In genomic region chr10:794382-794956, GRCh38 we compare ENCODE assay signal across 10 cellular contexts.
DNase-seq lines count a peak whose midpoint lies in the region; ATAC-seq and TF ChIP-seq lines count a peak whose summit lies in the region.
"Had no signal": no experiment of that assay in that cellular context is flagged by ENCODE, and none has a peak within 500 bp of the region (broad histone marks: within the 10 kb centered on the region; RNA-seq: fewer than 3 reads in every experiment).

No MANE protein-coding gene starts in this region.

- H3K27ac Mint-ChIP-seq in GM23338 (no peak overlapping the region), WTC11 (no peak overlapping the region)

- no peaks in the 10 kb centered on the region for H3K36me3 ChIP-seq in GM23338 (ENCODE audit: insufficient read depth)
- no peaks in the 10 kb centered on the region for H3K36me3 ChIP-seq in kidney epithelial cell (ENCODE audit: control insufficient read depth, insufficient read depth, low read length)

- H3K4me3 Mint-ChIP-seq in GM23338 (no peak overlapping the region), WTC11 (no peak overlapping the region)

- H4K20me1 ChIP-seq in GM23338 (replicated peaks; ENCODE audit: insufficient read depth): no peaks in the 10 kb centered on the region

- peaks cover 36% of the 10 kb centered on the region for H3K36me3 Mint-ChIP-seq in GM23338 (ENCODE audit: low read depth)
- peaks cover 34% of the 10 kb centered on the region for H3K36me3 Mint-ChIP-seq in WTC11

- H3K9me3 Mint-ChIP-seq in GM23338 (peaks cover 43% of the 10 kb centered on the region), WTC11 (peaks cover 41% of the 10 kb centered on the region)

- no peak overlapping the region for H2AFZ ChIP-seq in GM23338

- no peaks in the 10 kb centered on the region; the same call in 1 of the 2 replicates for H3K79me2 ChIP-seq in GM23338 (replicated peaks; ENCODE audit: insufficient read depth)

- H3K9me2 ChIP-seq in GM23338 (ENCODE audit: insufficient read depth): 0 out of 2 replicates have a peak, but pooled peaks cover 8% of the 10 kb centered on the region

- H3K27me3 ChIP-seq in GM23338 (ENCODE audit: insufficient read depth) (no peaks in the 10 kb centered on the region), kidney epithelial cell (ENCODE audit: control insufficient read depth, insufficient read depth, low read length) (no peaks in the 10 kb centered on the region)

- no peak overlapping the region for H3K27ac ChIP-seq in GM23338 (ENCODE audit: low read depth)
- H3K27ac ChIP-seq: skin epidermis had no signal

- peak; percentile 57 for TF ChIP-seq CTCF in AG09309 (IDR thresholded peaks at IDR 0.05; ENCODE audit: control insufficient read depth, insufficient read depth, low read depth, low read length, missing control alignments)
- TF ChIP-seq CTCF in GM23338 (conservative IDR thresholded peaks at IDR 0.05; ENCODE audit: low read depth in 2 of 2): peak; percentile 49 to 67
- TF ChIP-seq CTCF in WTC11 (IDR thresholded peaks at IDR 0.05): no peak
- peak; percentile 24 for TF ChIP-seq CTCF in kidney epithelial cell (IDR thresholded peaks at IDR 0.05; ENCODE audit: insufficient read depth, low read length, poor library complexity, severe bottlenecking)

- H3K4me3 ChIP-seq in AG09309 (ENCODE audit: control insufficient read depth, low read depth, low read length): no peak overlapping the region
- H3K4me3 ChIP-seq in GM23338: no peak overlapping the region
- no peak overlapping the region for H3K4me3 ChIP-seq in kidney epithelial cell (ENCODE audit: low read depth, low read length)
- H3K4me3 ChIP-seq: skin epidermis had no signal

- CTCF ChIA-PET in WTC11 (lab: Charles Lee): interaction anchor here (0.5 to 1.4 kb wide), 6 partner anchors 10 to 378 kb away, joined by 3 to 5 read pairs (median 4); no protein-coding TSS in a partner anchor

- no peaks in the 10 kb centered on the region for H3K4me1 ChIP-seq in GM23338 (ENCODE audit: insufficient read depth)

- DNase-seq in AG09309 (ENCODE audit: low read depth): no peak
- DNase-seq in GM23338 (ENCODE audit: low spot score): peak; percentile 58
- no peak for DNase-seq in WTC11 (ENCODE audit: low spot score)
- DNase-seq in kidney epithelial cell (ENCODE audit: low read depth): no peak
- DNase-seq in NCI-H2081 (lab: John Stamatoyannopoulos, UW): no peak
- DNase-seq in T-helper 2 cell: no peak

- H3K4me1 Mint-ChIP-seq in GM23338 (peaks cover 3% of the 10 kb centered on the region; the same call in 1 of the 3 replicates), WTC11 (no peaks in the 10 kb centered on the region)

- H3K27me3 Mint-ChIP-seq in GM23338 (ENCODE audit: insufficient read depth, low read depth, poor library complexity) (peaks cover 8% of the 10 kb centered on the region), WTC11 (ENCODE audit: low read depth) (peaks cover 8% of the 10 kb centered on the region)

- H3F3A ChIP-seq in GM23338 (replicated peaks; ENCODE audit: low read depth): no peaks in the 10 kb centered on the region

- H3K4me2 ChIP-seq in GM23338: no peak overlapping the region

- POLR2A ChIA-PET in WTC11 (lab: Charles Lee): no interaction called here

- ATAC-seq in GM23338 (peak; percentile 69), WTC11 (peak; percentile 74), GM21576 (IDR thresholded peaks at IDR 0.05; ENCODE audit: unreplicated experiment) (no peak), HG03354 (IDR thresholded peaks at IDR 0.05; ENCODE audit: poor library complexity, severe bottlenecking, unreplicated experiment) (no peak)
- ATAC-seq: Panc1 had no signal

TF ChIP-seq in GM23338, 12 proteins besides CTCF, POLR2A, EP300 and RAD21:
- no peak for TF ChIP-seq NANOG (IDR thresholded peaks at IDR 0.05; ENCODE audit: borderline replicate concordance)
- TF ChIP-seq EZH2 (IDR thresholded peaks at IDR 0.05; ENCODE audit: low read depth, unreplicated experiment): no peak
- TF ChIP-seq EZH2phosphoT487 (IDR thresholded peaks at IDR 0.05; ENCODE audit: unreplicated experiment): no peak
TF ChIP-seq in GM23338: peak in this region for 0.

TF ChIP-seq in WTC11, 78 proteins besides CTCF, POLR2A, EP300 and RAD21:
- no peak for TF ChIP-seq SMAD3 (CRISPR knock-in tag; IDR thresholded peaks at IDR 0.05; ENCODE audit: borderline replicate concordance)
- TF ChIP-seq ZNF232 (CRISPR knock-in tag; IDR thresholded peaks at IDR 0.05): no peak
- TF ChIP-seq ZNF423 (CRISPR knock-in tag; IDR thresholded peaks at IDR 0.05): no peak
- no peak for TF ChIP-seq ARID4B (CRISPR knock-in tag; IDR thresholded peaks at IDR 0.05; ENCODE audit: borderline replicate concordance)
- no peak for TF ChIP-seq ZNF281 (CRISPR knock-in tag; IDR thresholded peaks at IDR 0.05)

Comparison
In these comparisons a context has a peak if more than half of its experiments do, and no peak if none do; other contexts are left out.
1. ATAC-seq: peak in GM23338 (single experiment) and WTC11 (single experiment); none in GM21576 (single experiment) and HG03354 (single experiment).